In genomic region chr13:27793377-27794074, GRCh38 we compare ENCODE assay signal across 22 cellular contexts.
DNase-seq lines count a peak whose midpoint lies in the region; ATAC-seq and TF ChIP-seq lines count a peak whose summit lies in the region.
"Had no signal": no experiment of that assay in that cellular context is flagged by ENCODE, and none has a peak within 500 bp of the region (broad histone marks: within the 10 kb centered on the region; RNA-seq: fewer than 3 reads in every experiment).

No MANE protein-coding gene starts in this region.

- H3K27ac Mint-ChIP-seq in memory B cell = peak overlapping the region; percentile 43
- H3K27ac Mint-ChIP-seq: activated CD8-positive, alpha-beta memory T cell treated with anti-CD3 and anti-CD28 coated beads, Interleukin-2, amount 10 ng/mL, durations not matched to agents 7 days and 5 days had no signal

- no peak for TF ChIP-seq CTCF in WERI-Rb-1 (IDR thresholded peaks at IDR 0.05; ENCODE audit: low read depth, low read length)

- DNase-seq in DMS53 (lab: John Stamatoyannopoulos, UW) (peak; percentile 71), NCI-H748 (lab: John Stamatoyannopoulos, UW; ENCODE audit: unreplicated experiment) (peak; percentile 80), memory B cell (ENCODE audit: low spot score in 2 of 2) (no peak), NCI-H1048 (lab: John Stamatoyannopoulos, UW) (no peak), WERI-Rb-1 (no peak)
- DNase-seq in effector memory CD4-positive, alpha-beta T cell = no peak
- DNase-seq: activated CD4-positive, CD25-positive, alpha-beta regulatory T cell treated with anti-CD3 and anti-CD28 coated beads, Interleukin-2, amount 50 U/mL, for 72 hours; activated CD8-positive, alpha-beta memory T cell treated with anti-CD3 and anti-CD28 coated beads, Interleukin-2, amount 10 ng/mL, durations not matched to agents 7 days and 5 days; COR-L47; erythroblast; gastrocnemius medialis; Kasumi-1; left cardiac atrium; NCI-H1092; ovary; Peyer's patch; right cardiac atrium; T-helper 9 cell had no signal

- H3K27me3 ChIP-seq in BLaER1 (peaks cover 100% of the 10 kb centered on the region), WERI-Rb-1 (ENCODE audit: insufficient read depth, low read depth, severe bottlenecking) (peaks cover 98% of the 10 kb centered on the region)
- H3K27me3 ChIP-seq in effector memory CD4-positive, alpha-beta T cell (replicated peaks; ENCODE audit: control insufficient read depth, insufficient read depth, low read length, poor library complexity, severe bottlenecking) = peaks cover 80% of the 10 kb centered on the region

- H3K27me3 Mint-ChIP-seq in memory B cell = peaks cover 43% of the 10 kb centered on the region

- H3K4me1 Mint-ChIP-seq in memory B cell = peaks cover 31% of the 10 kb centered on the region

- ATAC-seq in memory B cell (ENCODE audit: low read depth) (no peak), HG02588 (IDR thresholded peaks at IDR 0.05; ENCODE audit: unreplicated experiment) (no peak)
- ATAC-seq: activated CD8-positive, alpha-beta memory T cell treated with anti-CD3 and anti-CD28 coated beads, Interleukin-2, amount 10 ng/mL, durations not matched to agents 7 days and 5 days; gastrocnemius medialis had no signal

- H3K4me3 ChIP-seq in BLaER1 = peak overlapping the region; percentile 11; the same call in 1 of the 2 replicates
- H3K4me3 ChIP-seq in effector memory CD4-positive, alpha-beta T cell (ENCODE audit: insufficient read depth, low read depth, low read length, poor library complexity, severe bottlenecking) = no peak overlapping the region
- H3K4me3 ChIP-seq in WERI-Rb-1 (ENCODE audit: low read depth, low read length) = no peak overlapping the region
- H3K4me3 ChIP-seq: gastrocnemius medialis, ovary, SK-N-MC had no signal

- H3K4me2 ChIP-seq in BLaER1 = no peak overlapping the region

- no peak overlapping the region for H3K9ac ChIP-seq in BLaER1

- H3K4me1 ChIP-seq in BLaER1 = no peaks in the 10 kb centered on the region
- H3K4me1 ChIP-seq in effector memory CD4-positive, alpha-beta T cell (ENCODE audit: control insufficient read depth, insufficient read depth, low read length, poor library complexity, severe bottlenecking) = peaks cover 38% of the 10 kb centered on the region

- H3K27ac ChIP-seq in BLaER1 (no peak overlapping the region), WERI-Rb-1 (no peak overlapping the region)
- H3K27ac ChIP-seq in effector memory CD4-positive, alpha-beta T cell (ENCODE audit: insufficient read depth, low read length, poor library complexity, severe bottlenecking) = no peak overlapping the region
- H3K27ac ChIP-seq: gastrocnemius medialis, ovary, Peyer's patch, SK-N-MC, tibial nerve had no signal

- peaks cover 6% of the 10 kb centered on the region; the same call in 1 of the 2 replicates for H4K20me1 ChIP-seq in BLaER1

- H3K36me3 Mint-ChIP-seq in memory B cell = peaks cover 4% of the 10 kb centered on the region

- no peak overlapping the region for H3K4me3 Mint-ChIP-seq in memory B cell
- H3K4me3 Mint-ChIP-seq: activated CD8-positive, alpha-beta memory T cell treated with anti-CD3 and anti-CD28 coated beads, Interleukin-2, amount 10 ng/mL, durations not matched to agents 7 days and 5 days had no signal

- H3K9me3 Mint-ChIP-seq in memory B cell = no peaks in the 10 kb centered on the region

- peaks cover 79% of the 10 kb centered on the region for H3K9me3 ChIP-seq in BLaER1
- H3K9me3 ChIP-seq in effector memory CD4-positive, alpha-beta T cell (ENCODE audit: control insufficient read depth, low read length) = no peaks in the 10 kb centered on the region
- H3K9me3 ChIP-seq in WERI-Rb-1 (ENCODE audit: severe bottlenecking) = peaks cover 50% of the 10 kb centered on the region
- H3K9me3 ChIP-seq: gastrocnemius medialis, ovary, Peyer's patch, tibial nerve had no signal

- H3K36me3 ChIP-seq in BLaER1 (no peaks in the 10 kb centered on the region), WERI-Rb-1 (no peaks in the 10 kb centered on the region)
- no peaks in the 10 kb centered on the region for H3K36me3 ChIP-seq in effector memory CD4-positive, alpha-beta T cell (ENCODE audit: control insufficient read depth, insufficient read depth, low read length)
- H3K36me3 ChIP-seq: gastrocnemius medialis, ovary, Peyer's patch, tibial nerve had no signal

Comparison
In these comparisons a context has a peak if more than half of its experiments do, and no peak if none do; other contexts are left out.
1. DNase-seq: peak in DMS53 (single experiment) and NCI-H748 (single experiment); none in memory B cell (0 of 2), effector memory CD4-positive, alpha-beta T cell (0 of 3), NCI-H1048 (single experiment) and WERI-Rb-1 (single experiment).